In the genomic region with DNA sequence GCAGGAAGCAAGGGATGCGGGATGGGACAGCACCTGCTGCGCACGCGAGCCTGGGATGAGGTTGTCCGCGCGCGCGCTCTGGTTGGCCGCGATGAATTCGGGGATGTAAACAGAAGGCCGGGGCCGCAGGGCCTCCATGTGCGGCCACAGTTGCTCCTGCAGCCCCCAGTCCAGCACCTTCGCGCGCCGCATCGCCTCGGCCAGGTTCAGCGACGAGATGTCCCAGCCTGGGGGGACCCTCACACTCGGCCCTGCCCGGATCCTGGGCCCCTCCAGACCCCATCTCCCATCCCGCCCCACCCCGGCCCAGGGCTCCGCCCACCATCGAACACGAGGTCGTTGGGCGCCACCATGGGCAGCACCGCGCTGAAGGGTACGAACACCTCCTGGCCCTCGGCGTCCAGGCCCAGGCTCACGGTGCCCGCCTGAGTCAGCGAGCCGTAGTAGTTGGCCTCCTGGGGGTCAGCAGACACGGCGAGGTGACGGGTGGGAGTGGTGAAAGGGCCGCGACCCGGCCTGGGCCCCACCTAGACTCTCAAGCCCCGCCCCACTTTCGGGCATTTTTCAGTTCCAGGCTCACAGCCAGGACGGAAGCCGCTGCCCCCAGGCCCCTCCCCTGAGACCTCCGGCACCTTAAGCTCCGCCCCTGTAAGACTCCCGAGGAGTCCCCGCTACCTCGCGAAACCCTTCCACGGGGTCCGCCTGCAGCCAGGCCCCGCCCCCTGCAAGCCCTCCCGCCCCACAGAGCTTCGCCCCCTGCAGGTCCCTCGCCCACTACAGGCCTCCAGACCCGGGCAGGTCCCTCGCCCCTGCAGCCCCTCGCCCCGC, we compare ENCODE assay signal across 8 cellular contexts. TPM values are rescaled to one million over a fixed set of nuclear protein-coding genes. Genes with fewer than 3 reads are reported as not detected.
A peak's percentile ranks its signal among the peaks of the same experiment; 100 is the strongest.
DNase-seq lines count a peak whose midpoint lies in the region; ATAC-seq and TF ChIP-seq lines count a peak whose summit lies in the region.

No MANE protein-coding gene starts in this region.

- peak overlapping the region; percentile 95 for H3K27ac ChIP-seq in cardiac muscle cell

- H3K36me3 Mint-ChIP-seq in progenitor cell of endocrine pancreas (ENCODE audit: insufficient read depth) = peaks cover 2% of the 10 kb centered on the region

- H3K4me1 ChIP-seq in cardiac muscle cell (ENCODE audit: low read depth) = peaks cover 34% of the 10 kb centered on the region

- peak overlapping the region; percentile 94 for H3K27ac Mint-ChIP-seq in progenitor cell of endocrine pancreas

- H3K4me1 Mint-ChIP-seq in progenitor cell of endocrine pancreas (ENCODE audit: low read depth) = peaks cover 23% of the 10 kb centered on the region

- peak; percentile 40 for ATAC-seq in GM19023 (IDR thresholded peaks at IDR 0.05; ENCODE audit: unreplicated experiment)

- H3K27me3 Mint-ChIP-seq in progenitor cell of endocrine pancreas = no peaks in the 10 kb centered on the region

- no peaks in the 10 kb centered on the region for H3K9me3 ChIP-seq in cardiac muscle cell (ENCODE audit: low read depth)

- H3K4me3 Mint-ChIP-seq in progenitor cell of endocrine pancreas (ENCODE audit: low read depth) = peak overlapping the region; percentile 70

- in situ Hi-C loops in KBM-7 (cut with MboI; ENCODE audit: low pct_unique_long_range_greater_than_20kb, low sequenced_read_pairs) = no loop called here
- in situ Hi-C loops in SK-MEL-5 (cut with HindIII; ENCODE audit: low pct_unique_long_range_greater_than_20kb, low sequenced_read_pairs) = no loop called here

- TF ChIP-seq CTCF in AG04449 (IDR thresholded peaks at IDR 0.05; ENCODE audit: insufficient read depth, low read length, missing control alignments) (no peak), cardiac muscle cell (IDR thresholded peaks at IDR 0.05; ENCODE audit: low read depth, low read length) (no peak), progenitor cell of endocrine pancreas (IDR thresholded peaks at IDR 0.05; ENCODE audit: unreplicated experiment) (peak; percentile 44)

- peak overlapping the region; percentile 68 for H3K4me3 ChIP-seq in AG04449 (ENCODE audit: low read depth, low read length)
- H3K4me3 ChIP-seq in cardiac muscle cell = peak overlapping the region; percentile 55

- DNase-seq in AG04449 (ENCODE audit: low read depth, low spot score) (no peak), KBM-7 (peak; percentile 80), SK-MEL-5 (ENCODE audit: low read depth, low spot score) (peak; percentile 86), cardiac muscle cell (ENCODE audit: low read depth in 1 of 2, low spot score in 1 of 2) (peak; percentile 95 to 97), progenitor cell of endocrine pancreas (ENCODE audit: low spot score, unreplicated experiment) (peak; percentile 74), cerebellum (ENCODE audit: low spot score) (no peak)
- DNase-seq in activated gamma-delta T cell treated with anti-CD3 and anti-CD28 coated beads, Interleukin-2, amount 50 U/mL, for 16 hours (ENCODE audit: low read depth) = peak; percentile 72

- no peaks in the 10 kb centered on the region for H3K36me3 ChIP-seq in cardiac muscle cell

- no peaks in the 10 kb centered on the region for H3K9me3 Mint-ChIP-seq in progenitor cell of endocrine pancreas (ENCODE audit: low read depth)

- POLR2A ChIA-PET in AG04449 (lab: Yijun Ruan, JAX) = interaction anchor here (1.0 kb wide), 1 partner anchor 10 kb away, joined by 3 read pairs; no protein-coding TSS in a partner anchor

- H3K27me3 ChIP-seq in cardiac muscle cell = no peaks in the 10 kb centered on the region

- CTCF ChIA-PET in AG04449 (lab: Yijun Ruan, JAX) = no interaction called here

RNA-seq across cellular contexts. Expression of gene ISYNA1, which starts 1.1 kb away (rescaled TPM):
- total RNA-seq in SK-MEL-5 (2014; rRNA removed; shearing (Covaris generic)) = 8.3 and 12.7 TPM in 2 replicates
- polyA plus RNA-seq in SK-MEL-5 (2015; cell fraction: cytosol; rRNA removed) = 18.4 and 20.9 TPM in 2 replicates
- 107 and 119 TPM in 2 replicates for polyA plus RNA-seq in SK-MEL-5 (2015; cell fraction: nucleus; rRNA removed)
- total RNA-seq in cardiac muscle cell (218 and 298 TPM in 2 replicates), progenitor cell of endocrine pancreas (234 TPM in 2 replicates), cerebellum (43.2 TPM)
- polyA plus RNA-seq in cardiac muscle cell = 370 and 442 TPM in 2 replicates

RNA-seq across cellular contexts. Expression of gene SSBP4, which starts 17.7 kb away (rescaled TPM):
- 18.9 and 25.7 TPM in 2 replicates for total RNA-seq in SK-MEL-5 (2014; rRNA removed; shearing (Covaris generic))
- 34.2 and 44.7 TPM in 2 replicates for polyA plus RNA-seq in SK-MEL-5 (2015; cell fraction: cytosol; rRNA removed)
- 144 and 159 TPM in 2 replicates for polyA plus RNA-seq in SK-MEL-5 (2015; cell fraction: nucleus; rRNA removed)
- total RNA-seq in cardiac muscle cell (154 and 180 TPM in 2 replicates), progenitor cell of endocrine pancreas (57.7 and 61.8 TPM in 2 replicates), cerebellum (32.2 TPM)
- polyA plus RNA-seq in cardiac muscle cell = 151 and 175 TPM in 2 replicates

RNA-seq across cellular contexts. Expression of gene LRRC25, which starts 39.4 kb away (rescaled TPM):
- not detected in 2 replicates for total RNA-seq in SK-MEL-5 (2014; rRNA removed; shearing (Covaris generic))
- polyA plus RNA-seq in SK-MEL-5 (2015; cell fraction: cytosol; rRNA removed) = 0.04 TPM in 1 of 2 replicates, not detected in the other
- polyA plus RNA-seq in SK-MEL-5 (2015; cell fraction: nucleus; rRNA removed) = not detected in 2 replicates
- 0.04 TPM in 1 of 2 replicates, not detected in the other for total RNA-seq in cardiac muscle cell
- not detected in 2 replicates for polyA plus RNA-seq in cardiac muscle cell
- not detected in 2 replicates for total RNA-seq in progenitor cell of endocrine pancreas
- total RNA-seq in cerebellum = 1.00 TPM

RNA-seq across cellular contexts. Expression of gene GDF15, which starts 50.9 kb away (rescaled TPM):
- total RNA-seq in SK-MEL-5 (2014; rRNA removed; shearing (Covaris generic)) = 873 and 1,003 TPM in 2 replicates
- 2,563 and 2,956 TPM in 2 replicates for polyA plus RNA-seq in SK-MEL-5 (2015; cell fraction: cytosol; rRNA removed)
- polyA plus RNA-seq in SK-MEL-5 (2015; cell fraction: nucleus; rRNA removed) = 251 and 324 TPM in 2 replicates
- total RNA-seq in cardiac muscle cell = 2.9 and 10.0 TPM in 2 replicates
- 2.4 and 8.2 TPM in 2 replicates for polyA plus RNA-seq in cardiac muscle cell
- total RNA-seq in progenitor cell of endocrine pancreas = 10.5 and 14.4 TPM in 2 replicates
- 0.36 TPM for total RNA-seq in cerebellum

Comparison
In these comparisons a context has a peak if more than half of its experiments do, and no peak if none do; other contexts are left out.
1. DNase-seq: peak in KBM-7 (single experiment), SK-MEL-5 (single experiment), activated gamma-delta T cell treated with anti-CD3 and anti-CD28 coated beads, Interleukin-2, amount 50 U/mL, for 16 hours (single experiment), cardiac muscle cell (2 of 2) and progenitor cell of endocrine pancreas (single experiment); none in AG04449 (single experiment) and cerebellum (single experiment).